Comparison of ENCODE assay signal across 19 cellular contexts in the genomic region with DNA sequence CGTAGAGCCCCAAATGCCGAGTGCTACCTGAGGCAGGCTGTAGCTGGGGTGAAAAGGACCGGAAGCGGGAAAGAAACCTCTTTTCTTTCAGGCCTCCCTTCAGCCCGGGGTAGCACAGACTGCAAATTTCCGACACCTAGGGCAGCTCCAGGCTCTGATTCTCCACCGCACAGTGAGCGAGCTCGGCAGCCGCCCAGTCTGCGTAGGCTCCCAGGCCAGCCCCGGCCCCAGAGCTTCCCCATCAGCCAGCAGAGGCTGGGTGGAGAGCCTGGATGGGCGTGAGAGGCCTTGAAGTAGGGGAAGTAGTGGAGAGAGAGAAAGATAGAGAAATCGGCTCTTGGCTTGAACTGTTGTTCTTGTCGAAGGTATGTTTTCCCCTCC. TPM values are rescaled to one million over a fixed set of nuclear protein-coding genes. Genes with fewer than 3 reads are reported as not detected.
DNase-seq lines count a peak whose midpoint lies in the region; ATAC-seq, FAIRE-seq and TF ChIP-seq lines count a peak whose summit lies in the region.
"Had no signal": no experiment of that assay in that cellular context is flagged by ENCODE, and none has a peak within 500 bp of the region (broad histone marks: within the 10 kb centered on the region; RNA-seq: fewer than 3 reads in every experiment).

No MANE protein-coding gene starts in this region.

- FAIRE-seq in small intestine (lab: Jason Lieb, UNC): no peak

- H3K27ac ChIP-seq in left lung: no peak overlapping the region
- H3K27ac ChIP-seq in heart left ventricle: no peak overlapping the region
- H3K27ac ChIP-seq in RWPE1: no peak overlapping the region
- no peak overlapping the region for H3K27ac ChIP-seq in small intestine (ENCODE audit: low read depth in 1 of 2, low read length in 1 of 2)
- H3K27ac ChIP-seq: heart right ventricle, neutrophil, SK-N-MC, suprapubic skin had no signal

- no peaks in the 10 kb centered on the region for H3K36me3 ChIP-seq in endocrine pancreas (ENCODE audit: control insufficient read depth, insufficient read depth, low read length)
- no peaks in the 10 kb centered on the region for H3K36me3 ChIP-seq in left lung
- no peaks in the 10 kb centered on the region for H3K36me3 ChIP-seq in heart left ventricle
- H3K36me3 ChIP-seq in small intestine (ENCODE audit: control insufficient read depth in 2 of 2, insufficient read depth in 2 of 2, low read length in 2 of 2): no peaks in the 10 kb centered on the region
- H3K36me3 ChIP-seq: heart right ventricle, neutrophil, suprapubic skin had no signal

- POLR2A ChIA-PET in RWPE1 (lab: Yijun Ruan, JAX; ENCODE audit: low non-redundant PET): no interaction called here

- ATAC-seq in left lung (peak; percentile 31), heart left ventricle (no peak)
- ATAC-seq: PC-3 had no signal

- WGBS in heart left ventricle, 4 donors: 4 to 9% (median 6%) methylated on average over 15 of the region's 15 CpGs
- 6 to 9% (median 7%) methylated on average over 15 of the region's 15 CpGs for WGBS in small intestine, 3 donors

- H3K9me3 ChIP-seq in endocrine pancreas (ENCODE audit: control insufficient read depth, low read length): no peaks in the 10 kb centered on the region
- no peaks in the 10 kb centered on the region for H3K9me3 ChIP-seq in left lung
- H3K9me3 ChIP-seq in heart left ventricle: no peaks in the 10 kb centered on the region
- no peaks in the 10 kb centered on the region for H3K9me3 ChIP-seq in small intestine (ENCODE audit: control insufficient read depth, low read depth)
- H3K9me3 ChIP-seq: heart right ventricle, neutrophil, suprapubic skin had no signal

- no peaks in the 10 kb centered on the region for H3K27me3 ChIP-seq in endocrine pancreas (ENCODE audit: control insufficient read depth, insufficient read depth, low read length)
- H3K27me3 ChIP-seq in left lung: peaks cover 100% of the 10 kb centered on the region in 2 donors
- H3K27me3 ChIP-seq in heart left ventricle: peaks cover 89 to 100% (median 100%) of the 10 kb centered on the region in 9 donors
- H3K27me3 ChIP-seq in small intestine (ENCODE audit: control insufficient read depth in 2 of 2, insufficient read depth in 2 of 2, low read length in 2 of 2): peaks cover 0 to 66% of the 10 kb centered on the region in 2 donors

- H3K4me3 ChIP-seq in endocrine pancreas (ENCODE audit: control insufficient read depth, insufficient read depth, low read length) (peak overlapping the region; percentile 79), left lung (no peak overlapping the region), heart left ventricle (no peak overlapping the region), small intestine (ENCODE audit: low read depth in 1 of 2, low read length in 2 of 2) (no peak overlapping the region)
- H3K4me3 ChIP-seq: heart right ventricle, SK-N-MC, suprapubic skin had no signal

- CTCF ChIA-PET in RWPE1 (lab: Yijun Ruan, JAX): no interaction called here

- intact Hi-C loops in left lung (cut with DNase I) (no loop called here), heart left ventricle (cut with DNase I) (no loop called here)

- no peaks in the 10 kb centered on the region for H3K4me1 ChIP-seq in endocrine pancreas (ENCODE audit: control insufficient read depth, insufficient read depth, low read length)
- peaks cover 20 to 36% of the 10 kb centered on the region in 2 donors for H3K4me1 ChIP-seq in left lung
- peaks cover 0 to 44% (median 27%) of the 10 kb centered on the region in 12 donors for H3K4me1 ChIP-seq in heart left ventricle
- peaks cover 0 to 11% of the 10 kb centered on the region in 2 donors for H3K4me1 ChIP-seq in small intestine (ENCODE audit: control insufficient read depth in 2 of 2, insufficient read depth in 1 of 2, low read depth in 1 of 2, low read length in 1 of 2)

- TF ChIP-seq POLR2A in heart left ventricle (IDR thresholded peaks at IDR 0.05): no peak

- peak overlapping the region; percentile 73 for H3K9ac ChIP-seq in endocrine pancreas (ENCODE audit: control insufficient read depth, insufficient read depth, low read length)

- DNase-seq in GM10266 (ENCODE audit: extremely low spot score): peak; percentile 25
- DNase-seq in HuH-7 (ENCODE audit: low spot score): peak; percentile 29
- DNase-seq in left lung: peak in 1 of 2 donors; percentile 58
- DNase-seq in heart left ventricle: no peak
- DNase-seq in Ammon's horn (ENCODE audit: low spot score): no peak
- DNase-seq in RWPE1 (ENCODE audit: low spot score): no peak
- DNase-seq in small intestine: no peak
- DNase-seq: heart right ventricle; midbrain; NCI-H1048; NCI-H748 treated with DMSO at 0.1 percent for 48 hours; PC-3; stimulated activated CD4-positive, alpha-beta T cell treated with anti-CD3 and anti-CD28 coated beads, Interleukin-12 subunit alpha, Interleukin-12 subunit beta, amount 100 ng/mL, for 4 hours; T1000 had no signal

- TF ChIP-seq CTCF in GM10266 (IDR thresholded peaks at IDR 0.05; ENCODE audit: control insufficient read depth, insufficient read depth, low read depth, missing control alignments) (no peak), left lung (IDR thresholded peaks at IDR 0.05) (no peak), heart left ventricle (IDR thresholded peaks at IDR 0.05) (no peak), RWPE1 (conservative IDR thresholded peaks at IDR 0.05; ENCODE audit: low read depth) (no peak)

RNA-seq across cellular contexts. Expression of gene PAX6, which starts 9.3 kb away (rescaled TPM):
- total RNA-seq in left lung: not detected
- under 1 TPM in 3 of 9 donors, not detected in 6; 0.09 to 0.50 (median 0.27) TPM for total RNA-seq in heart left ventricle
- polyA plus RNA-seq in heart left ventricle: not detected
- 1 to 10 TPM in 1 of 3 donors, under 1 TPM in 2; 0.88 to 1.4 (median 0.89) TPM for polyA plus RNA-seq in small intestine
- total RNA-seq: dermis microvascular lymphatic vessel endothelial cell, heart right ventricle had no signal

Comparison
In these comparisons a context has a peak if more than half of its experiments do, and no peak if none do; other contexts are left out.
1. DNase-seq: peak in GM10266 (single experiment) and HuH-7 (single experiment); none in heart left ventricle (0 of 5), Ammon's horn (single experiment), RWPE1 (single experiment) and small intestine (single experiment).